Comparison of ENCODE assay signal across 28 cellular contexts in genomic region chr1:57597036-57597435, GRCh38.
"Had no signal": no experiment of that assay in that cellular context is flagged by ENCODE, and none has a peak within 500 bp of the region (broad histone marks: within the 10 kb centered on the region; RNA-seq: fewer than 3 reads in every experiment).

No MANE protein-coding gene starts in this region.

- H3K36me3 Mint-ChIP-seq: activated naive CD4-positive, alpha-beta T cell treated with anti-CD3 and anti-CD28 coated beads, Interleukin-2, amount 10 ng/mL, durations not matched to agents 7 days and 5 days; activated naive CD8-positive, alpha-beta T cell treated with anti-CD3 and anti-CD28 coated beads for 36 hours had no signal

- DNase-seq: activated CD4-positive, alpha-beta memory T cell treated with anti-CD3 and anti-CD28 coated beads, Interleukin-2, amount 10 ng/mL, durations not matched to agents 7 days and 5 days; activated CD4-positive, alpha-beta T cell treated with anti-CD3 and anti-CD28 coated beads for 36 hours; activated CD4-positive, alpha-beta T cell treated with anti-CD3 and anti-CD28 coated beads, Interleukin-2, amount 50 U/mL, for 1 hour; activated gamma-delta T cell; activated naive CD4-positive, alpha-beta T cell treated with anti-CD3 and anti-CD28 coated beads, Interleukin-2, amount 10 ng/mL, durations not matched to agents 7 days and 5 days; activated naive CD8-positive, alpha-beta T cell treated with anti-CD3 and anti-CD28 coated beads for 36 hours; activated T-cell treated with anti-CD3 and anti-CD28 coated beads for 4 hours; activated T-cell treated with anti-CD3 and anti-CD28 coated beads, Interleukin-2, amount 50 U/mL, for 48 hours; brain microvascular endothelial cell; cerebellar nuclear complex; Karpas-422; NCI-H1092; NCI-H2029; NCI-H2107; NCI-H2171 treated with DMSO at 0.1 percent for 48 hours; NCI-H226; NCI-H510A; NCI-H526 treated with DMSO at 0.1 percent for 48 hours; NK-92 treated with Interleukin-12 subunit alpha and Interleukin-12 subunit beta, amount 100 ng/mL, for 24 hours; OCI-M1; Peyer's patch; Right ventricle myocardium superior; SJCRH30; SK-N-SH; T-helper 1 cell had no signal

- ATAC-seq: activated CD4-positive, alpha-beta T cell treated with anti-CD3 and anti-CD28 coated beads for 36 hours; activated T-helper 17 cell treated with anti-CD3 and anti-CD28 coated beads, Interleukin-2, amount 50 U/mL, for 72 hours had no signal

- H3K9me2 ChIP-seq: SK-N-SH had no signal

- H3K4me3 ChIP-seq: Peyer's patch, SJCRH30 had no signal

- H3K4me1 ChIP-seq: Peyer's patch, SJCRH30 had no signal

- H3K9ac ChIP-seq: SK-N-SH had no signal

- H3K4me1 Mint-ChIP-seq: activated CD4-positive, alpha-beta memory T cell treated with anti-CD3 and anti-CD28 coated beads, Interleukin-2, amount 10 ng/mL, durations not matched to agents 7 days and 5 days; activated CD4-positive, alpha-beta T cell treated with anti-CD3 and anti-CD28 coated beads for 36 hours; activated naive CD4-positive, alpha-beta T cell treated with anti-CD3 and anti-CD28 coated beads, Interleukin-2, amount 10 ng/mL, durations not matched to agents 7 days and 5 days; activated naive CD8-positive, alpha-beta T cell treated with anti-CD3 and anti-CD28 coated beads for 36 hours; activated T-helper 17 cell treated with anti-CD3 and anti-CD28 coated beads, Interleukin-2, amount 50 U/mL, for 72 hours had no signal

- H3K27me3 ChIP-seq: brain microvascular endothelial cell, Peyer's patch, SJCRH30 had no signal

- H3K4me2 ChIP-seq: SK-N-SH had no signal

- H3K27ac Mint-ChIP-seq: activated CD4-positive, alpha-beta memory T cell treated with anti-CD3 and anti-CD28 coated beads, Interleukin-2, amount 10 ng/mL, durations not matched to agents 7 days and 5 days; activated CD4-positive, alpha-beta T cell treated with anti-CD3 and anti-CD28 coated beads for 36 hours; activated naive CD4-positive, alpha-beta T cell treated with anti-CD3 and anti-CD28 coated beads, Interleukin-2, amount 10 ng/mL, durations not matched to agents 7 days and 5 days; activated naive CD8-positive, alpha-beta T cell treated with anti-CD3 and anti-CD28 coated beads for 36 hours; activated T-helper 17 cell treated with anti-CD3 and anti-CD28 coated beads, Interleukin-2, amount 50 U/mL, for 72 hours had no signal

- H3K9me3 ChIP-seq: Peyer's patch, SJCRH30, SK-N-SH had no signal

- H3K4me3 Mint-ChIP-seq: activated CD4-positive, alpha-beta memory T cell treated with anti-CD3 and anti-CD28 coated beads, Interleukin-2, amount 10 ng/mL, durations not matched to agents 7 days and 5 days; activated CD4-positive, alpha-beta T cell treated with anti-CD3 and anti-CD28 coated beads for 36 hours; activated naive CD4-positive, alpha-beta T cell treated with anti-CD3 and anti-CD28 coated beads, Interleukin-2, amount 10 ng/mL, durations not matched to agents 7 days and 5 days; activated naive CD8-positive, alpha-beta T cell treated with anti-CD3 and anti-CD28 coated beads for 36 hours; activated T-helper 17 cell treated with anti-CD3 and anti-CD28 coated beads, Interleukin-2, amount 50 U/mL, for 72 hours had no signal

- H3K36me3 ChIP-seq: brain microvascular endothelial cell, Peyer's patch, SJCRH30 had no signal

- H3K27ac ChIP-seq: brain microvascular endothelial cell, Peyer's patch, RWPE1, SJCRH30, VCaP had no signal

- H3K27me3 Mint-ChIP-seq: activated CD4-positive, alpha-beta memory T cell treated with anti-CD3 and anti-CD28 coated beads, Interleukin-2, amount 10 ng/mL, durations not matched to agents 7 days and 5 days; activated naive CD4-positive, alpha-beta T cell treated with anti-CD3 and anti-CD28 coated beads, Interleukin-2, amount 10 ng/mL, durations not matched to agents 7 days and 5 days had no signal

- H3K9me3 Mint-ChIP-seq: activated CD4-positive, alpha-beta memory T cell treated with anti-CD3 and anti-CD28 coated beads, Interleukin-2, amount 10 ng/mL, durations not matched to agents 7 days and 5 days; activated naive CD4-positive, alpha-beta T cell treated with anti-CD3 and anti-CD28 coated beads, Interleukin-2, amount 10 ng/mL, durations not matched to agents 7 days and 5 days; activated naive CD8-positive, alpha-beta T cell treated with anti-CD3 and anti-CD28 coated beads for 36 hours; activated T-helper 17 cell treated with anti-CD3 and anti-CD28 coated beads, Interleukin-2, amount 50 U/mL, for 72 hours had no signal
